22 cellular contexts compared by ENCODE assay signal in genomic region chr5:133317558-133317957, GRCh38.
"Had no signal": no experiment of that assay in that cellular context is flagged by ENCODE, and none has a peak within 500 bp of the region (broad histone marks: within the 10 kb centered on the region; RNA-seq: fewer than 3 reads in every experiment).

No MANE protein-coding gene starts in this region.

- H3K27me3 ChIP-seq: neutrophil, pancreas, spleen, upper lobe of left lung had no signal

- ATAC-seq: activated T-cell treated with anti-CD3 and anti-CD28 coated beads, Interleukin-2, amount 50 U/mL, for 72 hours; gastroesophageal sphincter; heart left ventricle; naive thymus-derived CD4-positive, alpha-beta T cell; pancreas; stimulated activated memory B cell treated with anti-CD40 and anti-IgM and Interleukin-4, amounts not matched to agents 10 μg/mL and 1 μg/mL and 100 μg/mL, for 72 hours had no signal

- H3K36me3 ChIP-seq: gastroesophageal sphincter, heart left ventricle, neutrophil, pancreas, spleen, thoracic aorta, upper lobe of left lung had no signal

- FAIRE-seq: bronchial epithelial cell, pancreas had no signal

- H3K4me3 ChIP-seq: gastroesophageal sphincter, heart left ventricle, pancreas, spleen, thoracic aorta, upper lobe of left lung had no signal

- H3K9me3 ChIP-seq: gastroesophageal sphincter, heart left ventricle, neutrophil, pancreas, spleen, thoracic aorta, upper lobe of left lung had no signal

- DNase-seq: activated CD4-positive, alpha-beta T cell treated with anti-CD3 and anti-CD28 coated beads, Interleukin-2, amount 10 ng/mL, durations not matched to agents 24 days and 14 days; activated CD4-positive, CD25-positive, alpha-beta regulatory T cell; activated CD8-positive, alpha-beta memory T cell treated with anti-CD3 and anti-CD28 coated beads for 24 hours; activated CD8-positive, alpha-beta memory T cell treated with anti-CD3 and anti-CD28 coated beads, Interleukin-2, amount 50 U/mL, for 48 hours; activated effector memory CD4-positive, alpha-beta T cell treated with anti-CD3 and anti-CD28 coated beads, Interleukin-2, amount 50 U/mL, for 16 hours; activated T-cell treated with anti-CD3 and anti-CD28 coated beads, Interleukin-2, amount 50 U/mL, for 72 hours; cerebellar nuclear complex; cortex of kidney; heart left ventricle; kidney glomerular epithelial cell; mesenchymal stem cell; naive thymus-derived CD4-positive, alpha-beta T cell; pancreas; spleen; stimulated activated CD4-positive, alpha-beta T cell treated with anti-CD3 and anti-CD28 coated beads, Interleukin-4, amount 100 ng/mL, for 4 hours; T-helper 9 cell; upper lobe of left lung had no signal

- H3K27ac ChIP-seq: gastroesophageal sphincter, heart left ventricle, neutrophil, pancreas, spleen, thoracic aorta, upper lobe of left lung had no signal

- H3K4me1 ChIP-seq: gastroesophageal sphincter, heart left ventricle, upper lobe of left lung had no signal
